ENCODE assay signal across 19 cellular contexts in genomic region chr12:107632246-107632645, GRCh38. TPM values are rescaled to one million over a fixed set of nuclear protein-coding genes. Genes with fewer than 3 reads are reported as not detected.
A peak's percentile ranks its signal among the peaks of the same experiment; 100 is the strongest.
DNase-seq lines count a peak whose midpoint lies in the region; ATAC-seq and TF ChIP-seq lines count a peak whose summit lies in the region.
"Had no signal": no experiment of that assay in that cellular context is flagged by ENCODE, and none has a peak within 500 bp of the region (broad histone marks: within the 10 kb centered on the region; RNA-seq: fewer than 3 reads in every experiment).

No MANE protein-coding gene starts in this region.

- no peak for TF ChIP-seq CTCF in fibroblast of the aortic adventitia (IDR thresholded peaks at IDR 0.05; ENCODE audit: insufficient read depth, low read length)

- no peak for ATAC-seq in GM19351 (IDR thresholded peaks at IDR 0.05; ENCODE audit: unreplicated experiment)
- ATAC-seq: A549 had no signal

- H3K4me3 ChIP-seq in fibroblast of the aortic adventitia (ENCODE audit: low read depth, low read length): no peak overlapping the region
- H3K4me3 ChIP-seq: A549; BLaER1 treated with 17β-estradiol and CSF1 and Interleukin-3, amounts not matched to agents 10 nM and 100 nM; SJCRH30 had no signal

- peak; percentile 51 for DNase-seq in A172 (ENCODE audit: low spot score)
- DNase-seq in HT1080 (ENCODE audit: low read depth): peak; percentile 57
- peak; percentile 87 for DNase-seq in amniotic epithelial cell (ENCODE audit: low read depth)
- DNase-seq in fibroblast of the aortic adventitia (ENCODE audit: low read depth): peak; percentile 20
- DNase-seq in NCI-H1105 treated with DMSO at 0.1 percent for 48 hours (lab: John Stamatoyannopoulos, UW): no peak
- DNase-seq in stimulated activated naive CD4-positive, alpha-beta T cell treated with Interleukin-2 at 50 U/mL for 16 hours (lab: John Stamatoyannopoulos, UW): no peak
- DNase-seq in NCI-H146 (lab: John Stamatoyannopoulos, UW): no peak
- DNase-seq: CD8-positive, alpha-beta memory T cell; DMS 273 treated with DMSO at 0.1 percent for 48 hours; GF-D8; H7; KBM-7; NCI-H1105; NCI-H187; NCI-H69; SJCRH30 had no signal

RNA-seq across cellular contexts. Expression of gene PWP1, which starts 53.4 kb away (rescaled TPM):
- 79.2 and 117 TPM in 2 replicates for total RNA-seq in A172 (2014; rRNA removed; shearing (Covaris generic))
- 52.9 and 59.2 TPM in 2 replicates for total RNA-seq in HT1080 (2014; rRNA removed; shearing (Covaris generic))
- polyA plus RNA-seq in HT1080 (2015; cell fraction: cytosol; rRNA removed): 70.5 and 81.5 TPM in 2 replicates
- polyA plus RNA-seq in HT1080 (2015; cell fraction: nucleus; rRNA removed): 104 and 120 TPM in 2 replicates
- total RNA-seq in fibroblast of the aortic adventitia (ENCODE audit: low replicate concordance): 72.0 and 142 TPM in 2 replicates

Comparison
In these comparisons a context has a peak if more than half of its experiments do, and no peak if none do; other contexts are left out.
1. DNase-seq: peak in A172 (single experiment), HT1080 (single experiment), amniotic epithelial cell (single experiment) and fibroblast of the aortic adventitia (single experiment); none in NCI-H1105 treated with DMSO at 0.1 percent for 48 hours (single experiment), stimulated activated naive CD4-positive, alpha-beta T cell treated with Interleukin-2 at 50 U/mL for 16 hours (single experiment) and NCI-H146 (single experiment).